In genomic region chr13:40318366-40318765, GRCh38 we compare ENCODE assay signal across 12 cellular contexts.
DNase-seq lines count a peak whose midpoint lies in the region; ATAC-seq, FAIRE-seq and TF ChIP-seq lines count a peak whose summit lies in the region.
"Had no signal": no experiment of that assay in that cellular context is flagged by ENCODE, and none has a peak within 500 bp of the region (broad histone marks: within the 10 kb centered on the region; RNA-seq: fewer than 3 reads in every experiment).

No MANE protein-coding gene starts in this region.

- no peak for TF ChIP-seq POLR2A in H54 (IDR thresholded peaks at IDR 0.05; ENCODE audit: low read depth, low read length)

- DNase-seq in DMS 273 (lab: John Stamatoyannopoulos, UW; ENCODE audit: unreplicated experiment) (peak; percentile 55), DMS 273 treated with DMSO at 0.1 percent for 48 hours (lab: John Stamatoyannopoulos, UW) (no peak), NCI-H1105 (lab: John Stamatoyannopoulos, UW) (peak; percentile 29), dorsolateral prefrontal cortex (peak in 8 of 10 donors; percentile 12 to 61 (median 52)), trophoblast cell (no peak), H54 (ENCODE audit: insufficient read length, low spot score) (no peak)
- no peak for DNase-seq in stimulated activated naive CD8-positive, alpha-beta T cell treated with anti-CD3 and anti-CD28 coated beads, Interleukin-15, amount 100 ng/mL, for 72 hours
- no peak for DNase-seq in activated CD8-positive, alpha-beta memory T cell treated with anti-CD3 and anti-CD28 coated beads, Interleukin-2, amount 10 ng/mL, durations not matched to agents 7 days and 5 days
- DNase-seq: activated CD4-positive, CD25-positive, alpha-beta regulatory T cell treated with anti-CD3 and anti-CD28 coated beads, Interleukin-2, amount 50 U/mL, for 72 hours had no signal

- H3K36me3 ChIP-seq in trophoblast cell (ENCODE audit: control insufficient read depth in 1 of 2, insufficient read depth in 2 of 2, low read length in 2 of 2), result no peaks in the 10 kb centered on the region
- H3K36me3 ChIP-seq: Peyer's patch had no signal

- no peaks in the 10 kb centered on the region for H3K27me3 Mint-ChIP-seq in stimulated activated naive CD8-positive, alpha-beta T cell treated with anti-CD3 and anti-CD28 coated beads, Interleukin-15, amount 100 ng/mL, for 72 hours
- no peaks in the 10 kb centered on the region for H3K27me3 Mint-ChIP-seq in activated CD8-positive, alpha-beta memory T cell treated with anti-CD3 and anti-CD28 coated beads, Interleukin-2, amount 10 ng/mL, durations not matched to agents 7 days and 5 days

- no peak overlapping the region for H3K4me2 ChIP-seq in trophoblast cell (ENCODE audit: low read length)

- H2BK5ac ChIP-seq in trophoblast cell (ENCODE audit: low read depth, low read length, poor library complexity), result no peak overlapping the region

- TF ChIP-seq CTCF in dorsolateral prefrontal cortex (IDR thresholded peaks at IDR 0.05 in 54 of 56, conservative IDR thresholded peaks at IDR 0.05 in 2 of 56; ENCODE audit: low read depth in 1 of 56, partially characterized antibody in 56 of 56), result no peak

- H3K9me3 Mint-ChIP-seq in stimulated activated naive CD8-positive, alpha-beta T cell treated with anti-CD3 and anti-CD28 coated beads, Interleukin-15, amount 100 ng/mL, for 72 hours, result peaks cover 6 to 9% of the 10 kb centered on the region in 2 donors
- H3K9me3 Mint-ChIP-seq in activated CD8-positive, alpha-beta memory T cell treated with anti-CD3 and anti-CD28 coated beads, Interleukin-2, amount 10 ng/mL, durations not matched to agents 7 days and 5 days (ENCODE audit: low read depth), result peaks cover 2% of the 10 kb centered on the region

- H3K36me3 Mint-ChIP-seq in activated CD8-positive, alpha-beta memory T cell treated with anti-CD3 and anti-CD28 coated beads, Interleukin-2, amount 10 ng/mL, durations not matched to agents 7 days and 5 days, result peaks cover 3% of the 10 kb centered on the region

- CTCF ChIA-PET in activated CD8-positive, alpha-beta memory T cell treated with anti-CD3 and anti-CD28 coated beads, Interleukin-2, amount 10 ng/mL, durations not matched to agents 7 days and 5 days (lab: Charles Lee), result no interaction called here

- H3K14ac ChIP-seq in trophoblast cell (ENCODE audit: low read length), result no peak overlapping the region

- H3K27me3 ChIP-seq in dorsolateral prefrontal cortex (no peaks in the 10 kb centered on the region), trophoblast cell (ENCODE audit: insufficient read depth, low read length) (no peaks in the 10 kb centered on the region)
- H3K27me3 ChIP-seq: Peyer's patch had no signal

- H3K18ac ChIP-seq in trophoblast cell (ENCODE audit: low read length), result no peak overlapping the region

- no peak overlapping the region for H4K12ac ChIP-seq in trophoblast cell (ENCODE audit: low read depth, low read length)

- peak overlapping the region; percentile 44 for H4K8ac ChIP-seq in trophoblast cell (ENCODE audit: low read depth, low read length)

- no peak overlapping the region for H2BK120ac ChIP-seq in trophoblast cell (ENCODE audit: insufficient read depth, low read length, poor library complexity)

- H3K27ac ChIP-seq in dorsolateral prefrontal cortex (no peak overlapping the region), trophoblast cell (ENCODE audit: low read depth, low read length) (no peak overlapping the region)
- H3K27ac ChIP-seq: 22Rv1, Peyer's patch had no signal

- H3K4ac ChIP-seq in trophoblast cell (ENCODE audit: low read depth, low read length), result no peak overlapping the region

- no peak overlapping the region for H2BK12ac ChIP-seq in trophoblast cell (ENCODE audit: low read length)

- peaks cover 0 to 2% of the 10 kb centered on the region in 2 experiments for H3K4me1 ChIP-seq in trophoblast cell (ENCODE audit: control insufficient read depth in 1 of 2, insufficient read depth in 2 of 2, low read length in 2 of 2)

- peaks cover 1% of the 10 kb centered on the region for H3K9me3 ChIP-seq in trophoblast cell (ENCODE audit: insufficient read depth, low read depth, low read length)
- H3K9me3 ChIP-seq: Peyer's patch had no signal

- no peak overlapping the region for H2AFZ ChIP-seq in trophoblast cell (ENCODE audit: insufficient read depth, low read length, poor library complexity)

- no peak overlapping the region for H3K4me3 ChIP-seq in dorsolateral prefrontal cortex
- H3K4me3 ChIP-seq in trophoblast cell (ENCODE audit: low read depth, low read length), result no peak overlapping the region
- H3K4me3 ChIP-seq: Peyer's patch had no signal

- H3K4me3 Mint-ChIP-seq in stimulated activated naive CD8-positive, alpha-beta T cell treated with anti-CD3 and anti-CD28 coated beads, Interleukin-15, amount 100 ng/mL, for 72 hours, result no peak overlapping the region
- no peak overlapping the region for H3K4me3 Mint-ChIP-seq in activated CD8-positive, alpha-beta memory T cell treated with anti-CD3 and anti-CD28 coated beads, Interleukin-2, amount 10 ng/mL, durations not matched to agents 7 days and 5 days

- intact Hi-C loops in dorsolateral prefrontal cortex (cut with DNase I), result no loop called here

- no peak for FAIRE-seq in H54 (lab: Jason Lieb, UNC)

- no peak overlapping the region for H3K23ac ChIP-seq in trophoblast cell (ENCODE audit: low read length)

- no peak overlapping the region for H4K91ac ChIP-seq in trophoblast cell (ENCODE audit: low read depth, low read length)

- WGBS in trophoblast cell (ENCODE audit: extremely low coverage, insufficient coverage, insufficient read length), result no CpG with 5 or more reads among the region's 2 CpGs

- H3K79me2 ChIP-seq in trophoblast cell (ENCODE audit: control insufficient read depth, insufficient read depth, low read length, poor library complexity), result no peaks in the 10 kb centered on the region

- ATAC-seq in stimulated activated naive CD8-positive, alpha-beta T cell treated with anti-CD3 and anti-CD28 coated beads, Interleukin-15, amount 100 ng/mL, for 72 hours, result no peak
- ATAC-seq in activated CD8-positive, alpha-beta memory T cell treated with anti-CD3 and anti-CD28 coated beads, Interleukin-2, amount 10 ng/mL, durations not matched to agents 7 days and 5 days, result no peak
- ATAC-seq: activated naive CD4-positive, alpha-beta T cell treated with anti-CD3 and anti-CD28 coated beads, Interleukin-2, amount 50 U/mL, for 72 hours had no signal

- H2AK5ac ChIP-seq in trophoblast cell (ENCODE audit: low read length), result no peak overlapping the region

- H3K9ac ChIP-seq in trophoblast cell (ENCODE audit: low read length), result no peak overlapping the region

- no peaks in the 10 kb centered on the region for H3K79me1 ChIP-seq in trophoblast cell (ENCODE audit: low read length)

- H3K27ac Mint-ChIP-seq in stimulated activated naive CD8-positive, alpha-beta T cell treated with anti-CD3 and anti-CD28 coated beads, Interleukin-15, amount 100 ng/mL, for 72 hours, result no peak overlapping the region
- H3K27ac Mint-ChIP-seq in activated CD8-positive, alpha-beta memory T cell treated with anti-CD3 and anti-CD28 coated beads, Interleukin-2, amount 10 ng/mL, durations not matched to agents 7 days and 5 days, result no peak overlapping the region

- peaks cover 65% of the 10 kb centered on the region for H3K4me1 Mint-ChIP-seq in stimulated activated naive CD8-positive, alpha-beta T cell treated with anti-CD3 and anti-CD28 coated beads, Interleukin-15, amount 100 ng/mL, for 72 hours
- H3K4me1 Mint-ChIP-seq in activated CD8-positive, alpha-beta memory T cell treated with anti-CD3 and anti-CD28 coated beads, Interleukin-2, amount 10 ng/mL, durations not matched to agents 7 days and 5 days, result peaks cover 49% of the 10 kb centered on the region

Comparison
In these comparisons a context has a peak if more than half of its experiments do, and no peak if none do; other contexts are left out.
1. DNase-seq: peak in DMS 273 (single experiment), NCI-H1105 (single experiment) and dorsolateral prefrontal cortex (8 of 10); none in DMS 273 treated with DMSO at 0.1 percent for 48 hours (single experiment), trophoblast cell (0 of 2), stimulated activated naive CD8-positive, alpha-beta T cell treated with anti-CD3 and anti-CD28 coated beads, Interleukin-15, amount 100 ng/mL, for 72 hours (0 of 2), activated CD8-positive, alpha-beta memory T cell treated with anti-CD3 and anti-CD28 coated beads, Interleukin-2, amount 10 ng/mL, durations not matched to agents 7 days and 5 days (single experiment) and H54 (single experiment).